In the genomic region with DNA sequence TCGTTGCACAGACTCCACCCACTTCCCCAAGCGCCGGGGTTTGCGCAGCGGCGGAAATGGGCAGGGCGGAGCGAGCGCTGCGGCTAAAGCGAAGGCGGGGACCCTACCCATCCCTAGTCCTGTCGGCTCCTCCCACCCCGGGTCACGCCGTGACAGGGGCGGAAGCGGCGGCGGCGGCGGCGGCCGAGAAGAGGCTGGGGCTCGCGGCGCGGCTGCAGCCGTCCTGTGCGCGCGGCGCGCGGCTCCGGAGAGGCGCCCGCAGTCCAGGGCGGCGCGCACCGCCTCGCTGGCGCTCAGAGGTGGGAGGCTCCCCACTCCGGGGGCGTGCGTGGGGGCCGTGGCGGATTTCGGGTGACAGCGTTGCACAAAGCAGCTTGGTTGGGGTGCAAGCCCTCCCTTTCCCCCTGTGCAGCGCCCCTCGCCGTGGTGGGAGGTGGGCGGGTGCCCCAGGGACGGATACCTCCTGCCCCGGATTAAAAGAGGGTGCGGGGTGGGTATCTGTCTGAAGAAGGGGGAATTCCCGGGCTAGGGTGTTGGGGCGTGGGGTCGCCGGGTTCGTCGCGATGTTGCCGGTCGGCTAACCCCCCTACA, we compare ENCODE assay signal across 8 cellular contexts. TPM values are rescaled to one million over a fixed set of nuclear protein-coding genes. Genes with fewer than 3 reads are reported as not detected.
DNase-seq lines count a peak whose midpoint lies in the region; ATAC-seq and TF ChIP-seq lines count a peak whose summit lies in the region.

A gene with protein sequence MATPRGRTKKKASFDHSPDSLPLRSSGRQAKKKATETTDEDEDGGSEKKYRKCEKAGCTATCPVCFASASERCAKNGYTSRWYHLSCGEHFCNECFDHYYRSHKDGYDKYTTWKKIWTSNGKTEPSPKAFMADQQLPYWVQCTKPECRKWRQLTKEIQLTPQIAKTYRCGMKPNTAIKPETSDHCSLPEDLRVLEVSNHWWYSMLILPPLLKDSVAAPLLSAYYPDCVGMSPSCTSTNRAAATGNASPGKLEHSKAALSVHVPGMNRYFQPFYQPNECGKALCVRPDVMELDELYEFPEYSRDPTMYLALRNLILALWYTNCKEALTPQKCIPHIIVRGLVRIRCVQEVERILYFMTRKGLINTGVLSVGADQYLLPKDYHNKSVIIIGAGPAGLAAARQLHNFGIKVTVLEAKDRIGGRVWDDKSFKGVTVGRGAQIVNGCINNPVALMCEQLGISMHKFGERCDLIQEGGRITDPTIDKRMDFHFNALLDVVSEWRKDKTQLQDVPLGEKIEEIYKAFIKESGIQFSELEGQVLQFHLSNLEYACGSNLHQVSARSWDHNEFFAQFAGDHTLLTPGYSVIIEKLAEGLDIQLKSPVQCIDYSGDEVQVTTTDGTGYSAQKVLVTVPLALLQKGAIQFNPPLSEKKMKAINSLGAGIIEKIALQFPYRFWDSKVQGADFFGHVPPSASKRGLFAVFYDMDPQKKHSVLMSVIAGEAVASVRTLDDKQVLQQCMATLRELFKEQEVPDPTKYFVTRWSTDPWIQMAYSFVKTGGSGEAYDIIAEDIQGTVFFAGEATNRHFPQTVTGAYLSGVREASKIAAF (plus strand): TSS at position 150 of the 591 bp plus-strand sequence. CDS start 4,474 bp downstream, outside the sequence.

- H3K36me3 Mint-ChIP-seq in HFFc6 (ENCODE audit: low read depth) (peaks cover 15% of the 10 kb centered on the region), progenitor cell of endocrine pancreas (ENCODE audit: insufficient read depth) (peaks cover 1% of the 10 kb centered on the region)

- H3K27ac Mint-ChIP-seq in HFFc6 (peak within 1 kb of the TSS; percentile 98), progenitor cell of endocrine pancreas (peak within 1 kb of the TSS; percentile 99)

- peaks cover 29% of the 10 kb centered on the region for H3K4me1 ChIP-seq in vagina

- H3K27ac ChIP-seq in adipose tissue (ENCODE audit: low read depth, low read length), result peak within 1 kb of the TSS; percentile 76
- peak within 1 kb of the TSS; percentile 77 for H3K27ac ChIP-seq in vagina

- H3K36me3 ChIP-seq in vagina, result peaks cover 0 to 4% of the 10 kb centered on the region in 2 donors

- intact Hi-C loops in left cardiac atrium (cut with DNase I) (no loop called here), vagina (cut with DNase I) (no loop called here)

- peak within 1 kb of the TSS; percentile 99 for H3K4me3 Mint-ChIP-seq in HFFc6
- H3K4me3 Mint-ChIP-seq in progenitor cell of endocrine pancreas (ENCODE audit: low read depth), result peak within 1 kb of the TSS; percentile 98

- WGBS in adipose tissue, 3 donors, result 0% methylated on average over 52 to 67 of the region's 67 CpGs

- ATAC-seq in left cardiac atrium, result peak; percentile 98 to 99

- no peaks in the 10 kb centered on the region for H3K9me3 ChIP-seq in vagina

- H3K27me3 ChIP-seq in vagina, result no peaks in the 10 kb centered on the region

- TF ChIP-seq CTCF in GM12864 (IDR thresholded peaks at IDR 0.05; ENCODE audit: low read depth, low read length, missing control alignments) (no peak), HFFc6 (IDR thresholded peaks at IDR 0.05) (no peak), progenitor cell of endocrine pancreas (IDR thresholded peaks at IDR 0.05; ENCODE audit: unreplicated experiment) (no peak), vagina (IDR thresholded peaks at IDR 0.05) (no peak)

- peak in 1 of 2 donors; percentile 75 for TF ChIP-seq POLR2A in vagina (IDR thresholded peaks at IDR 0.05)

- H3K4me1 Mint-ChIP-seq in HFFc6 (ENCODE audit: low read depth), result peaks cover 30% of the 10 kb centered on the region
- peaks cover 23% of the 10 kb centered on the region for H3K4me1 Mint-ChIP-seq in progenitor cell of endocrine pancreas (ENCODE audit: low read depth)

- peak; percentile 90 for DNase-seq in GM12864 (ENCODE audit: low read depth)
- peak; percentile 98 for DNase-seq in HFFc6
- DNase-seq in NAMALWA (ENCODE audit: low spot score), result peak; percentile 98
- DNase-seq in SKM-1 (lab: John Stamatoyannopoulos, UW; ENCODE audit: unreplicated experiment), result peak; percentile 96
- DNase-seq in left cardiac atrium, result peak; percentile 98
- no peak for DNase-seq in progenitor cell of endocrine pancreas (ENCODE audit: low spot score, unreplicated experiment)
- peak in 1 of 2 donors; percentile 98 for DNase-seq in vagina (ENCODE audit: extremely low spot score in 2 of 2)

- H3K27me3 Mint-ChIP-seq in HFFc6 (ENCODE audit: insufficient read depth) (peaks cover 2% of the 10 kb centered on the region), progenitor cell of endocrine pancreas (no peaks in the 10 kb centered on the region)

- H3K4me3 ChIP-seq in GM12864 (ENCODE audit: low read depth, low read length) (peak within 1 kb of the TSS; percentile 75), vagina (peak within 1 kb of the TSS; percentile 85 to 97)

- H3K9me3 Mint-ChIP-seq in HFFc6 (no peaks in the 10 kb centered on the region), progenitor cell of endocrine pancreas (ENCODE audit: low read depth) (no peaks in the 10 kb centered on the region)

RNA-seq across cellular contexts. Expression of the gene that starts here (rescaled TPM):
- total RNA-seq in HFFc6 (2021; fragmentation: NEBNext Ultra II Directional; extraction: Animal tissue kit (Norgen Biotek cat#: 25700)), result 10 to 100 TPM; 17.4 to 20.9 (median 19.1) TPM
- 1 to 10 TPM; 4.0 to 9.7 (median 4.9) TPM for polyA plus RNA-seq in adipose tissue
- total RNA-seq in left cardiac atrium (10 to 100 TPM; 13.1 to 14.0 TPM), progenitor cell of endocrine pancreas (19.5 and 21.7 TPM in 2 replicates), vagina (20.6 TPM)
